Comparison of ENCODE assay signal across 11 cellular contexts in genomic region chr15:70195171-70195807, GRCh38.
DNase-seq lines count a peak whose midpoint lies in the region; ATAC-seq and TF ChIP-seq lines count a peak whose summit lies in the region.
"Had no signal": no experiment of that assay in that cellular context is flagged by ENCODE, and none has a peak within 500 bp of the region (broad histone marks: within the 10 kb centered on the region; RNA-seq: fewer than 3 reads in every experiment).

No MANE protein-coding gene starts in this region.

- H3K27me3 ChIP-seq in Karpas-422 (ENCODE audit: low read length) (no peaks in the 10 kb centered on the region), breast epithelium (no peaks in the 10 kb centered on the region), right lobe of liver (no peaks in the 10 kb centered on the region), suprapubic skin (no peaks in the 10 kb centered on the region)
- H3K27me3 ChIP-seq: upper lobe of left lung had no signal

- H3K27ac ChIP-seq in Karpas-422 (ENCODE audit: low read length) (no peak overlapping the region), breast epithelium (peak overlapping the region; percentile 84 to 89), right lobe of liver (peak overlapping the region; percentile 52 to 95 (median 90)), suprapubic skin (peak overlapping the region; percentile 60), OCI-LY7 (ENCODE audit: low read depth, low read length, poor library complexity, severe bottlenecking) (no peak overlapping the region)

- H3K9me2 ChIP-seq in Karpas-422 (replicated peaks; ENCODE audit: insufficient read depth, low read length) (no peaks in the 10 kb centered on the region), OCI-LY7 (ENCODE audit: insufficient read depth, low read length) (no peaks in the 10 kb centered on the region)

- CTCF ChIA-PET in OCI-LY7 (lab: Charles Lee; ENCODE audit: unreplicated experiment): interaction anchor here (0.5 kb wide), 1 partner anchor 527 kb away, joined by 5 read pairs; no protein-coding TSS in a partner anchor

- no peak for TF ChIP-seq EP300 in suprapubic skin (IDR thresholded peaks at IDR 0.05)

- H3K4me1 ChIP-seq in Karpas-422 (ENCODE audit: low read length) (peaks cover 51% of the 10 kb centered on the region), breast epithelium (peaks cover 6 to 10% of the 10 kb centered on the region in 2 donors), right lobe of liver (peaks cover 0 to 46% (median 22%) of the 10 kb centered on the region in 4 donors), suprapubic skin (peaks cover 61% of the 10 kb centered on the region), OCI-LY7 (ENCODE audit: insufficient read depth, low read length, poor library complexity, severe bottlenecking) (peaks cover 14% of the 10 kb centered on the region)

- H3K9ac ChIP-seq in Karpas-422 (ENCODE audit: low read length): peak overlapping the region; percentile 56; the same call in 1 of the 2 replicates

- H2AFZ ChIP-seq in Karpas-422 (ENCODE audit: low read length) (no peak overlapping the region), OCI-LY7 (ENCODE audit: low read length) (no peak overlapping the region)

- TF ChIP-seq POLR2A in breast epithelium (IDR thresholded peaks at IDR 0.05) (no peak), right lobe of liver (IDR thresholded peaks at IDR 0.05) (no peak), suprapubic skin (IDR thresholded peaks at IDR 0.05) (no peak)

- H3K79me2 ChIP-seq in Karpas-422 (ENCODE audit: low read length) (no peaks in the 10 kb centered on the region), OCI-LY7 (ENCODE audit: insufficient read depth, low read depth, low read length) (no peaks in the 10 kb centered on the region)

- 55% methylated on average over 6 of the region's 11 CpGs for WGBS in right lobe of liver (ENCODE audit: insufficient coverage, low coverage, low lambda C conversion rate, missing lambda C conversion rate)
- 40% methylated on average over 11 of the region's 11 CpGs for WGBS in suprapubic skin

- H3K4me3 ChIP-seq in Karpas-422 (ENCODE audit: low read length): no peak overlapping the region
- H3K4me3 ChIP-seq in breast epithelium: no peak overlapping the region
- no peak overlapping the region for H3K4me3 ChIP-seq in right lobe of liver
- no peak overlapping the region for H3K4me3 ChIP-seq in suprapubic skin
- H3K4me3 ChIP-seq in OCI-LY7 (ENCODE audit: low read depth, low read length, poor library complexity, severe bottlenecking): no peak overlapping the region
- H3K4me3 ChIP-seq: GM12878, upper lobe of left lung had no signal

- H3K36me3 ChIP-seq in Karpas-422 (ENCODE audit: insufficient read depth, low read length) (no peaks in the 10 kb centered on the region), breast epithelium (no peaks in the 10 kb centered on the region), right lobe of liver (no peaks in the 10 kb centered on the region), suprapubic skin (no peaks in the 10 kb centered on the region), OCI-LY7 (ENCODE audit: insufficient read depth, low read length) (no peaks in the 10 kb centered on the region)
- H3K36me3 ChIP-seq: upper lobe of left lung had no signal

- intact Hi-C loops in breast epithelium (cut with DNase I; ENCODE audit: low total_unique reads) (no loop called here), right lobe of liver (cut with DNase I) (no loop called here), OCI-LY7 (cut with micrococcal nuclease; ENCODE audit: unreplicated experiment) (no loop called here)

- peak overlapping the region; percentile 98 for H3K4me2 ChIP-seq in Karpas-422 (ENCODE audit: low read depth, low read length, poor library complexity, severe bottlenecking)
- no peak overlapping the region for H3K4me2 ChIP-seq in OCI-LY7 (ENCODE audit: low read length)

- ATAC-seq in right lobe of liver: no peak
- ATAC-seq: GM12878 had no signal

- no TSS peak for BruUV-seq in OCI-LY7 (replicated peaks; lab: Mats Ljungman, UMichigan)

- DNase-seq in Karpas-422: peak; percentile 59
- no peak for DNase-seq in breast epithelium (ENCODE audit: low spot score in 2 of 2)
- DNase-seq in right lobe of liver: no peak
- DNase-seq in suprapubic skin (ENCODE audit: low spot score in 2 of 2): no peak
- DNase-seq in activated CD4-positive, CD25-positive, alpha-beta regulatory T cell (lab: John Stamatoyannopoulos, UW): no peak
- no peak for DNase-seq in HuH-7 (ENCODE audit: low spot score)
- no peak for DNase-seq in NCI-H1092 (lab: John Stamatoyannopoulos, UW)
- no peak for DNase-seq in OCI-LY7 (ENCODE audit: low spot score)
- DNase-seq: NCI-H1694 treated with DMSO at 0.1 percent for 48 hours had no signal

- TF ChIP-seq CTCF in breast epithelium (IDR thresholded peaks at IDR 0.05): no peak
- TF ChIP-seq CTCF in right lobe of liver (IDR thresholded peaks at IDR 0.05): no peak
- no peak for TF ChIP-seq CTCF in suprapubic skin (IDR thresholded peaks at IDR 0.05)
- TF ChIP-seq CTCF in OCI-LY7 (conservative IDR thresholded peaks at IDR 0.05; ENCODE audit: low read length): no peak

- H4K20me1 ChIP-seq in Karpas-422 (ENCODE audit: insufficient read depth, low read depth, low read length) (0 out of 2 replicates have a peak, but pooled peaks cover 7% of the 10 kb centered on the region), OCI-LY7 (ENCODE audit: insufficient read depth, low read length) (no peaks in the 10 kb centered on the region)

- POLR2A ChIA-PET in OCI-LY7 (lab: Charles Lee): no interaction called here

- H3K9me3 ChIP-seq in Karpas-422 (ENCODE audit: low read length): no peaks in the 10 kb centered on the region
- peaks cover 0 to 6% of the 10 kb centered on the region in 2 donors for H3K9me3 ChIP-seq in breast epithelium
- no peaks in the 10 kb centered on the region for H3K9me3 ChIP-seq in right lobe of liver
- H3K9me3 ChIP-seq in suprapubic skin: no peaks in the 10 kb centered on the region
- H3K9me3 ChIP-seq in OCI-LY7 (ENCODE audit: low read length): no peaks in the 10 kb centered on the region

Comparison
In these comparisons a context has a peak if more than half of its experiments do, and no peak if none do; other contexts are left out.
1. H3K27ac ChIP-seq: peak in breast epithelium (2 of 2), right lobe of liver (3 of 3) and suprapubic skin (single experiment); none in Karpas-422 (single experiment) and OCI-LY7 (single experiment).